ENCODE assay signal across 18 cellular contexts in genomic region chrX:74049126-74049525, GRCh38.
DNase-seq lines count a peak whose midpoint lies in the region; ATAC-seq and TF ChIP-seq lines count a peak whose summit lies in the region.
"Had no signal": no experiment of that assay in that cellular context is flagged by ENCODE, and none has a peak within 500 bp of the region (broad histone marks: within the 10 kb centered on the region; RNA-seq: fewer than 3 reads in every experiment).

No MANE protein-coding gene starts in this region.

- no peak for TF ChIP-seq CTCF in activated CD8-positive, alpha-beta T cell treated with anti-CD3 and anti-CD28 coated beads for 36 hours (IDR thresholded peaks at IDR 0.05)

- H3K4me1 Mint-ChIP-seq in activated CD8-positive, alpha-beta T cell treated with anti-CD3 and anti-CD28 coated beads for 36 hours (ENCODE audit: low read depth), result no peaks in the 10 kb centered on the region
- H3K4me1 Mint-ChIP-seq in CD8-positive, alpha-beta memory T cell, result no peaks in the 10 kb centered on the region
- H3K4me1 Mint-ChIP-seq: B cell; CD4-positive, CD25-positive, alpha-beta regulatory T cell had no signal

- no peaks in the 10 kb centered on the region for H3K4me1 ChIP-seq in CD8-positive, alpha-beta memory T cell (ENCODE audit: insufficient read depth, low read length)
- H3K4me1 ChIP-seq: BLaER1, HAP-1 had no signal

- H3K27me3 ChIP-seq in CD8-positive, alpha-beta memory T cell (ENCODE audit: insufficient read depth, low read length, poor library complexity, severe bottlenecking), result no peaks in the 10 kb centered on the region
- H3K27me3 ChIP-seq: BLaER1 had no signal

- POLR2A ChIA-PET in activated CD8-positive, alpha-beta T cell treated with anti-CD3 and anti-CD28 coated beads for 36 hours (lab: Charles Lee), result no interaction called here
- POLR2A ChIA-PET in CD8-positive, alpha-beta memory T cell (lab: Charles Lee), result no interaction called here

- peak; percentile 53 for DNase-seq in ELF-1 (ENCODE audit: low read depth, low spot score)
- DNase-seq in M059J (ENCODE audit: low read depth), result peak; percentile 21
- DNase-seq in SK-MEL-5 (ENCODE audit: low read depth, low spot score), result peak; percentile 1
- no peak for DNase-seq in NCI-H1436 (lab: John Stamatoyannopoulos, UW)
- no peak for DNase-seq in activated CD8-positive, alpha-beta T cell treated with anti-CD3 and anti-CD28 coated beads for 36 hours
- DNase-seq in CD8-positive, alpha-beta memory T cell, result no peak
- DNase-seq: CD4-positive, CD25-positive, alpha-beta regulatory T cell; CD8-positive, alpha-beta T cell; DMS 273 treated with DMSO at 0.1 percent for 48 hours; DMS79; EL; GF-D8; GOT3 had no signal

- ATAC-seq in activated CD8-positive, alpha-beta T cell treated with anti-CD3 and anti-CD28 coated beads for 36 hours, result no peak
- ATAC-seq: CD8-positive, alpha-beta T cell had no signal

- no peaks in the 10 kb centered on the region for H3K27me3 Mint-ChIP-seq in activated CD8-positive, alpha-beta T cell treated with anti-CD3 and anti-CD28 coated beads for 36 hours
- peaks cover 0 to 13% of the 10 kb centered on the region in 2 donors for H3K27me3 Mint-ChIP-seq in CD8-positive, alpha-beta memory T cell
- H3K27me3 Mint-ChIP-seq: B cell; CD4-positive, CD25-positive, alpha-beta regulatory T cell had no signal

- H3K4me3 ChIP-seq in CD8-positive, alpha-beta memory T cell (ENCODE audit: low read length), result no peak overlapping the region
- H3K4me3 ChIP-seq: BLaER1, HAP-1 had no signal

- H3K4me3 Mint-ChIP-seq in activated CD8-positive, alpha-beta T cell treated with anti-CD3 and anti-CD28 coated beads for 36 hours, result no peak overlapping the region
- no peak overlapping the region for H3K4me3 Mint-ChIP-seq in CD8-positive, alpha-beta memory T cell
- H3K4me3 Mint-ChIP-seq: B cell; CD4-positive, CD25-positive, alpha-beta regulatory T cell; CD8-positive, alpha-beta T cell had no signal

- H3K9me3 Mint-ChIP-seq in activated CD8-positive, alpha-beta T cell treated with anti-CD3 and anti-CD28 coated beads for 36 hours, result peaks cover 2% of the 10 kb centered on the region
- peaks cover 4 to 17% (median 8%) of the 10 kb centered on the region in 5 donors for H3K9me3 Mint-ChIP-seq in CD8-positive, alpha-beta memory T cell
- H3K9me3 Mint-ChIP-seq: CD8-positive, alpha-beta T cell had no signal

- no peaks in the 10 kb centered on the region for H3K36me3 ChIP-seq in CD8-positive, alpha-beta memory T cell (ENCODE audit: insufficient read depth, low read length)
- H3K36me3 ChIP-seq: HAP-1 had no signal

- H3K36me3 Mint-ChIP-seq in activated CD8-positive, alpha-beta T cell treated with anti-CD3 and anti-CD28 coated beads for 36 hours (ENCODE audit: low read depth), result peaks cover 2% of the 10 kb centered on the region
- H3K36me3 Mint-ChIP-seq in CD8-positive, alpha-beta memory T cell, result peaks cover 0 to 10% (median 0%) of the 10 kb centered on the region in 3 donors
- H3K36me3 Mint-ChIP-seq: CD4-positive, CD25-positive, alpha-beta regulatory T cell; CD8-positive, alpha-beta T cell had no signal

- in situ Hi-C loops in SK-MEL-5 (cut with HindIII; ENCODE audit: low pct_unique_long_range_greater_than_20kb, low sequenced_read_pairs), result no loop called here

- intact Hi-C loops in activated CD8-positive, alpha-beta T cell treated with anti-CD3 and anti-CD28 coated beads for 36 hours (cut with micrococcal nuclease), result no loop called here

- CTCF ChIA-PET in activated CD8-positive, alpha-beta T cell treated with anti-CD3 and anti-CD28 coated beads for 36 hours (lab: Charles Lee), result no interaction called here
- CTCF ChIA-PET in CD8-positive, alpha-beta memory T cell (lab: Charles Lee), result no interaction called here

- no peak overlapping the region for H3K27ac ChIP-seq in CD8-positive, alpha-beta memory T cell (ENCODE audit: low read depth, low read length)
- H3K27ac ChIP-seq: 22Rv1, BLaER1, C4-2B had no signal

- H3K9me3 ChIP-seq in CD8-positive, alpha-beta memory T cell (ENCODE audit: low read length), result no peaks in the 10 kb centered on the region
- H3K9me3 ChIP-seq: HAP-1 had no signal

- H3K27ac Mint-ChIP-seq in activated CD8-positive, alpha-beta T cell treated with anti-CD3 and anti-CD28 coated beads for 36 hours, result no peak overlapping the region
- no peak overlapping the region for H3K27ac Mint-ChIP-seq in CD8-positive, alpha-beta memory T cell
- H3K27ac Mint-ChIP-seq: B cell; CD4-positive, CD25-positive, alpha-beta regulatory T cell; CD8-positive, alpha-beta T cell had no signal

Comparison
In these comparisons a context has a peak if more than half of its experiments do, and no peak if none do; other contexts are left out.
1. DNase-seq: peak in ELF-1 (single experiment), M059J (single experiment) and SK-MEL-5 (single experiment); none in NCI-H1436 (single experiment), activated CD8-positive, alpha-beta T cell treated with anti-CD3 and anti-CD28 coated beads for 36 hours (single experiment) and CD8-positive, alpha-beta memory T cell (0 of 5).